Comparison of ENCODE assay signal across 14 cellular contexts in the genomic region with DNA sequence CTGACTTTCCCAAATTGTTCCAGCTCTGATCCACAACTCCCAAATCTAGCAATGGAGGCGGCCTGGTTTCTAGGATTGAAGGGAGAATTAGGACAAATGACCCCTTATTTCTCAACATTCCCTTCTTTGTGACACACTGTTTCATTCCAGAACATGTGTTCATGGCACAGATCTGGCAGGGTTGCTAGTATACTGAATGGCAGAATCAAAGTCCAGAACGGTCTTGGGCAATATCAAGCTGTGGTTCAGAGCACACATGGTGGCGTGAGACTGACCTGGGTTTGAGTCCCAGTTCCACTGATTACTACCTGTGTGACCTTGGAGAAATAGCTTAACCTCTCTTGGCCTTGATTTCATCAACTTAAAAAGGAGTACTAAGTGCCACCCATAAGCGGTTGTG.
"Had no signal": no experiment of that assay in that cellular context is flagged by ENCODE, and none has a peak within 500 bp of the region (broad histone marks: within the 10 kb centered on the region; RNA-seq: fewer than 3 reads in every experiment).

No MANE protein-coding gene starts in this region.

- H3K36me3 ChIP-seq: esophagus squamous epithelium, stomach had no signal

- H3K4me3 ChIP-seq: esophagus squamous epithelium, stomach had no signal

- H3K9me3 ChIP-seq: esophagus squamous epithelium, stomach had no signal

- DNase-seq: activated CD4-positive, alpha-beta T cell treated with anti-CD3 and anti-CD28 coated beads, Interleukin-2, amount 50 U/mL, for 4 hours; amniotic stem cell; caudate nucleus; effector memory CD8-positive, alpha-beta T cell; esophagus squamous epithelium; hippocampal formation; left cardiac atrium; midbrain; nephron progenitor cell; nucleus accumbens; retina; stimulated activated CD4-positive, alpha-beta T cell treated with anti-CD3 and anti-CD28 coated beads, Interleukin-4, amount 100 ng/mL, for 24 hours; stomach had no signal

- ATAC-seq: effector memory CD8-positive, alpha-beta T cell; left cardiac atrium; stimulated activated effector memory CD8-positive, alpha-beta T cell treated with anti-CD3 and anti-CD28 coated beads, Interleukin-12 subunit alpha, Interleukin-12 subunit beta, amount 100 ng/mL, for 72 hours had no signal

- H3K27me3 ChIP-seq: esophagus squamous epithelium, stomach had no signal
